23 cellular contexts compared by ENCODE assay signal in the genomic region with DNA sequence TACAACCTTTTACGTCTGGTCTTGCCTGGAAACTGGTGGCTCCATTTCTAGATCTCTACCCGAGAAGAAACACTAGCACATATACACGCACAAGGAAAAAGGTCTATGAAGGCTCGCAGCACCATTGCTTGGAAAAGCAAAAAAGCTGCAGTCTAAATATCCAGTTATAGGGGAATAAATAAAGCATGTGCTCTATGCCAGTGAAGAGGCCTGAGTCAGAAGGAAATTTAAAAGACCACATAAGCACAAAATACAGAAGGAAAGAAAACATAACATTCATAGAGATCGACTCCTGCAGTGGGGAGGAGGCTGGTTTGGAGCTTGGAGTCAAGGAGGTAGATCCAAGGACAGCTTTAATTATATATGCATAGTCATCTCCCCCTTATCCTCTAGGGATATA.
DNase-seq lines count a peak whose midpoint lies in the region; ATAC-seq and TF ChIP-seq lines count a peak whose summit lies in the region.
"Had no signal": no experiment of that assay in that cellular context is flagged by ENCODE, and none has a peak within 500 bp of the region (broad histone marks: within the 10 kb centered on the region; RNA-seq: fewer than 3 reads in every experiment).

No MANE protein-coding gene starts in this region.

- no peak overlapping the region for H2BK12ac ChIP-seq in trophoblast cell (ENCODE audit: low read length)

- peaks cover 2% of the 10 kb centered on the region for H3K79me2 ChIP-seq in trophoblast cell (ENCODE audit: control insufficient read depth, insufficient read depth, low read length, poor library complexity)

- intact Hi-C loops in Caco-2 (cut with micrococcal nuclease; ENCODE audit: unreplicated experiment): loop anchor here (5.0 kb wide), 1 partner anchor 197 kb away; no protein-coding TSS in a partner anchor

- no peak overlapping the region for H3K23ac ChIP-seq in trophoblast cell (ENCODE audit: low read length)

- no peak overlapping the region for H3K4me3 ChIP-seq in Caco-2 (ENCODE audit: low read depth, low read length)
- no peak overlapping the region for H3K4me3 ChIP-seq in SJCRH30
- H3K4me3 ChIP-seq in rectal smooth muscle tissue (ENCODE audit: low read length): peak overlapping the region; percentile 15
- no peak overlapping the region for H3K4me3 ChIP-seq in trophoblast cell (ENCODE audit: low read depth, low read length)
- H3K4me3 ChIP-seq: cardiac muscle cell, GM12878, left lung, ovary, SJSA1, thyroid gland had no signal

- H3K4me1 ChIP-seq in Caco-2 (peaks cover 52% of the 10 kb centered on the region), SJCRH30 (peaks cover 16% of the 10 kb centered on the region), rectal smooth muscle tissue (ENCODE audit: control insufficient read depth, insufficient read depth, low read length) (peaks cover 56% of the 10 kb centered on the region), trophoblast cell (ENCODE audit: control insufficient read depth in 1 of 2, insufficient read depth in 2 of 2, low read length in 2 of 2) (peaks cover 0 to 4% of the 10 kb centered on the region in 2 experiments)
- H3K4me1 ChIP-seq: SJSA1, thyroid gland had no signal

- WGBS in trophoblast cell (ENCODE audit: extremely low coverage, insufficient coverage, insufficient read length): no CpG with 5 or more reads among the region's 5 CpGs

- BruUV-seq in Caco-2 (replicated peaks; lab: Mats Ljungman, UMichigan): no TSS peak

- DNase-seq in Caco-2 (no peak), SJCRH30 (no peak), glutamatergic neuron (no peak), trophoblast cell (no peak), NCI-H1092 treated with DMSO at 0.1 percent for 48 hours (lab: John Stamatoyannopoulos, UW) (no peak)
- no peak for DNase-seq in central memory CD4-positive, alpha-beta T cell
- DNase-seq: activated gamma-delta T cell treated with Interleukin-2 at 50 U/mL for 16 hours; CD4-positive, CD25-positive, alpha-beta regulatory T cell; erythroblast; KG1; NCI-H187 treated with DMSO at 0.1 percent for 48 hours; NCI-H226; ovary; stimulated activated CD4-positive, alpha-beta T cell treated with anti-CD3 and anti-CD28 coated beads, Interleukin-1b, Interleukin-23, amount 100 ng/mL, for 48 hours; T-helper 17 cell; thyroid gland had no signal

- POLR2A ChIA-PET in Caco-2 (lab: Charles Lee): no interaction called here

- H2AFZ ChIP-seq in trophoblast cell (ENCODE audit: insufficient read depth, low read length, poor library complexity): no peak overlapping the region

- no peaks in the 10 kb centered on the region for H3K27me3 Mint-ChIP-seq in Caco-2 (ENCODE audit: insufficient read depth, unreplicated experiment)
- no peaks in the 10 kb centered on the region for H3K27me3 Mint-ChIP-seq in glutamatergic neuron (ENCODE audit: unreplicated experiment)
- H3K27me3 Mint-ChIP-seq: stimulated activated memory B cell treated with anti-CD40 and anti-IgM and Interleukin-4, amounts not matched to agents 10 μg/mL and 1 μg/mL and 100 μg/mL, for 72 hours had no signal

- H3K36me3 Mint-ChIP-seq in Caco-2 (ENCODE audit: insufficient read depth, unreplicated experiment): no peaks in the 10 kb centered on the region
- no peaks in the 10 kb centered on the region for H3K36me3 Mint-ChIP-seq in glutamatergic neuron (ENCODE audit: unreplicated experiment)
- H3K36me3 Mint-ChIP-seq: CD4-positive, CD25-positive, alpha-beta regulatory T cell; stimulated activated memory B cell treated with anti-CD40 and anti-IgM and Interleukin-4, amounts not matched to agents 10 μg/mL and 1 μg/mL and 100 μg/mL, for 72 hours had no signal

- H3K9me3 Mint-ChIP-seq in Caco-2 (ENCODE audit: unreplicated experiment): no peaks in the 10 kb centered on the region
- H3K9me3 Mint-ChIP-seq in glutamatergic neuron (ENCODE audit: unreplicated experiment): no peaks in the 10 kb centered on the region
- H3K9me3 Mint-ChIP-seq: CD4-positive, CD25-positive, alpha-beta regulatory T cell; stimulated activated memory B cell treated with anti-CD40 and anti-IgM and Interleukin-4, amounts not matched to agents 10 μg/mL and 1 μg/mL and 100 μg/mL, for 72 hours had no signal

- no peaks in the 10 kb centered on the region for H3K79me1 ChIP-seq in trophoblast cell (ENCODE audit: low read length)

- H4K91ac ChIP-seq in trophoblast cell (ENCODE audit: low read depth, low read length): no peak overlapping the region

- no peaks in the 10 kb centered on the region for H3K9me3 ChIP-seq in Caco-2
- no peaks in the 10 kb centered on the region for H3K9me3 ChIP-seq in SJCRH30 (replicated peaks)
- no peaks in the 10 kb centered on the region for H3K9me3 ChIP-seq in trophoblast cell (ENCODE audit: insufficient read depth, low read depth, low read length)
- H3K9me3 ChIP-seq: left lung, ovary, SJSA1, thyroid gland had no signal

- CTCF ChIA-PET in Caco-2 (lab: Charles Lee): interaction anchor here (0.5 kb wide), 1 partner anchor 280 kb away, joined by 3 read pairs; no protein-coding TSS in a partner anchor

- ATAC-seq in GM18861 (IDR thresholded peaks at IDR 0.05; ENCODE audit: unreplicated experiment): no peak
- ATAC-seq: GM12878; left lung; stimulated activated memory B cell treated with anti-CD40 and anti-IgM and Interleukin-4, amounts not matched to agents 10 μg/mL and 1 μg/mL and 100 μg/mL, for 72 hours; T-helper 17 cell had no signal

- H2AK5ac ChIP-seq in trophoblast cell (ENCODE audit: low read length): no peak overlapping the region

- H3K36me3 ChIP-seq in Caco-2 (ENCODE audit: control insufficient read depth, insufficient read depth, low read length) (no peaks in the 10 kb centered on the region), SJCRH30 (no peaks in the 10 kb centered on the region), rectal smooth muscle tissue (ENCODE audit: control insufficient read depth, insufficient read depth, low read length) (no peaks in the 10 kb centered on the region), trophoblast cell (ENCODE audit: control insufficient read depth in 1 of 2, insufficient read depth in 2 of 2, low read length in 2 of 2) (no peaks in the 10 kb centered on the region)
- H3K36me3 ChIP-seq: cardiac muscle cell, left lung, ovary, SJSA1, thyroid gland had no signal

- no peak overlapping the region for H4K12ac ChIP-seq in trophoblast cell (ENCODE audit: low read depth, low read length)

- no peak overlapping the region for H2BK120ac ChIP-seq in trophoblast cell (ENCODE audit: insufficient read depth, low read length, poor library complexity)

- TF ChIP-seq CTCF in Caco-2 (IDR thresholded peaks at IDR 0.05; ENCODE audit: insufficient read depth in 1 of 2, low read depth in 1 of 2, low read length in 1 of 2, severe bottlenecking in 1 of 2, unreplicated experiment in 1 of 2) (no peak), glutamatergic neuron (IDR thresholded peaks at IDR 0.05; ENCODE audit: partially characterized antibody, unreplicated experiment) (no peak)

- H4K8ac ChIP-seq in trophoblast cell (ENCODE audit: low read depth, low read length): no peak overlapping the region

- H3K4ac ChIP-seq in trophoblast cell (ENCODE audit: low read depth, low read length): no peak overlapping the region

- H3K4me3 Mint-ChIP-seq in Caco-2 (ENCODE audit: unreplicated experiment): no peak overlapping the region
- peak overlapping the region; percentile 2 for H3K4me3 Mint-ChIP-seq in glutamatergic neuron (ENCODE audit: unreplicated experiment)
- H3K4me3 Mint-ChIP-seq: CD4-positive, CD25-positive, alpha-beta regulatory T cell; stimulated activated memory B cell treated with anti-CD40 and anti-IgM and Interleukin-4, amounts not matched to agents 10 μg/mL and 1 μg/mL and 100 μg/mL, for 72 hours; T-helper 17 cell had no signal

- H3K27me3 ChIP-seq in Caco-2 (replicated peaks; ENCODE audit: control insufficient read depth, insufficient read depth, low read length): no peaks in the 10 kb centered on the region
- no peaks in the 10 kb centered on the region for H3K27me3 ChIP-seq in SJCRH30
- H3K27me3 ChIP-seq in rectal smooth muscle tissue (ENCODE audit: control insufficient read depth, insufficient read depth, low read length): no peaks in the 10 kb centered on the region
- H3K27me3 ChIP-seq in trophoblast cell (ENCODE audit: insufficient read depth, low read length): no peaks in the 10 kb centered on the region
- H3K27me3 ChIP-seq: cardiac muscle cell, left lung, ovary, SJSA1, thyroid gland had no signal

- peak overlapping the region; percentile 33 for H3K27ac ChIP-seq in SJCRH30
- peak overlapping the region; percentile 84 for H3K27ac ChIP-seq in rectal smooth muscle tissue (ENCODE audit: low read depth, low read length)
- H3K27ac ChIP-seq in trophoblast cell (ENCODE audit: low read depth, low read length): no peak overlapping the region
- H3K27ac ChIP-seq: cardiac muscle cell, SJSA1, thyroid gland had no signal

- H3K14ac ChIP-seq in trophoblast cell (ENCODE audit: low read length): no peak overlapping the region

- H3K9ac ChIP-seq in rectal smooth muscle tissue (ENCODE audit: low read length) (no peak overlapping the region), trophoblast cell (ENCODE audit: low read length) (no peak overlapping the region)

- peaks cover 14% of the 10 kb centered on the region for H3K4me1 Mint-ChIP-seq in Caco-2 (ENCODE audit: low read depth, unreplicated experiment)
- H3K4me1 Mint-ChIP-seq in glutamatergic neuron (ENCODE audit: low read depth, unreplicated experiment): peaks cover 46% of the 10 kb centered on the region
- H3K4me1 Mint-ChIP-seq: CD4-positive, CD25-positive, alpha-beta regulatory T cell; stimulated activated memory B cell treated with anti-CD40 and anti-IgM and Interleukin-4, amounts not matched to agents 10 μg/mL and 1 μg/mL and 100 μg/mL, for 72 hours had no signal

- H3K27ac Mint-ChIP-seq in Caco-2 (ENCODE audit: unreplicated experiment) (peak overlapping the region; percentile 6), glutamatergic neuron (ENCODE audit: unreplicated experiment) (peak overlapping the region; percentile 13)
- H3K27ac Mint-ChIP-seq: stimulated activated memory B cell treated with anti-CD40 and anti-IgM and Interleukin-4, amounts not matched to agents 10 μg/mL and 1 μg/mL and 100 μg/mL, for 72 hours; T-helper 17 cell had no signal

- no peak overlapping the region for H3K18ac ChIP-seq in trophoblast cell (ENCODE audit: low read length)

- no peak overlapping the region for H3K4me2 ChIP-seq in trophoblast cell (ENCODE audit: low read length)

- no peak overlapping the region for H2BK5ac ChIP-seq in trophoblast cell (ENCODE audit: low read depth, low read length, poor library complexity)
